7 cellular contexts compared by ENCODE assay signal in genomic region chr1:53326088-53326597, GRCh38. TPM values are rescaled to one million over a fixed set of nuclear protein-coding genes. Genes with fewer than 3 reads are reported as not detected.
A peak's percentile ranks its signal among the peaks of the same experiment; 100 is the strongest.
DNase-seq lines count a peak whose midpoint lies in the region; ATAC-seq and TF ChIP-seq lines count a peak whose summit lies in the region.

No MANE protein-coding gene starts in this region.

- no peaks in the 10 kb centered on the region for H3K27me3 ChIP-seq in ascending aorta

- peak; percentile 81 for TF ChIP-seq POLR2A in GM18505 (IDR thresholded peaks at IDR 0.05; ENCODE audit: borderline replicate concordance, extremely low read depth, insufficient read depth, insufficient read length)

- peak overlapping the region; percentile 96 for H3K4me3 Mint-ChIP-seq in T-helper 17 cell

- peak overlapping the region; percentile 42 to 43 for H3K27ac ChIP-seq in ascending aorta

- intact Hi-C loops in ascending aorta (cut with DNase I): loop anchor here (1.0 to 10.0 kb wide), 10 partner anchors 34 to 961 kb away; partner anchors contain the start of genes CC2D1B, CPT2, CZIB and ECHDC2

- peaks cover 31% of the 10 kb centered on the region for H3K4me1 Mint-ChIP-seq in T-helper 17 cell

- H3K4me3 ChIP-seq in ascending aorta: peak overlapping the region; percentile 72 to 84

- peaks cover 5 to 10% of the 10 kb centered on the region in 2 donors for H3K4me1 ChIP-seq in ascending aorta

- H3K27ac Mint-ChIP-seq in T-helper 17 cell: peak overlapping the region; percentile 60

- peaks cover 0 to 4% of the 10 kb centered on the region in 2 donors for H3K36me3 ChIP-seq in ascending aorta

- H3K36me3 Mint-ChIP-seq in T-helper 17 cell (ENCODE audit: low read depth): peaks cover 2% of the 10 kb centered on the region

- TF ChIP-seq CTCF in ascending aorta (IDR thresholded peaks at IDR 0.05): no peak

- H3K9me3 ChIP-seq in T-helper 17 cell (ENCODE audit: control insufficient read depth, low read length, poor library complexity, severe bottlenecking) (no peaks in the 10 kb centered on the region), ascending aorta (no peaks in the 10 kb centered on the region)

- no peaks in the 10 kb centered on the region for H3K27me3 Mint-ChIP-seq in T-helper 17 cell

- ATAC-seq in GM18505 (IDR thresholded peaks at IDR 0.05; ENCODE audit: unreplicated experiment): peak; percentile 78
- peak; percentile 89 for ATAC-seq in HG02938 (IDR thresholded peaks at IDR 0.05; ENCODE audit: unreplicated experiment)
- peak; percentile 88 for ATAC-seq in T-helper 17 cell

- DNase-seq in NCI-H1694 (lab: John Stamatoyannopoulos, UW): peak; percentile 92
- peak; percentile 81 to 89 (median 89) for DNase-seq in T-helper 17 cell
- DNase-seq in ascending aorta (ENCODE audit: low spot score in 2 of 2): peak; percentile 80 to 96
- peak in 47 of 51 donors; percentile 32 to 87 (median 68) for DNase-seq in hypothalamus (lab: John Stamatoyannopoulos, UW)
- peak; percentile 81 for DNase-seq in retina

RNA-seq across cellular contexts. Expression of gene LRP8, which starts 1.7 kb away (rescaled TPM):
- 10 to 100 TPM; 15.1 to 18.6 TPM for total RNA-seq in T-helper 17 cell
- 10.0 TPM for total RNA-seq in ascending aorta

Comparison
In these comparisons a context has a peak if more than half of its experiments do, and no peak if none do; other contexts are left out.
1. Peak in every context shown above with its lines: DNase-seq, ATAC-seq, H3K4me3 ChIP-seq and H3K27ac ChIP-seq.